ENCODE assay signal across 8 cellular contexts in the genomic region with DNA sequence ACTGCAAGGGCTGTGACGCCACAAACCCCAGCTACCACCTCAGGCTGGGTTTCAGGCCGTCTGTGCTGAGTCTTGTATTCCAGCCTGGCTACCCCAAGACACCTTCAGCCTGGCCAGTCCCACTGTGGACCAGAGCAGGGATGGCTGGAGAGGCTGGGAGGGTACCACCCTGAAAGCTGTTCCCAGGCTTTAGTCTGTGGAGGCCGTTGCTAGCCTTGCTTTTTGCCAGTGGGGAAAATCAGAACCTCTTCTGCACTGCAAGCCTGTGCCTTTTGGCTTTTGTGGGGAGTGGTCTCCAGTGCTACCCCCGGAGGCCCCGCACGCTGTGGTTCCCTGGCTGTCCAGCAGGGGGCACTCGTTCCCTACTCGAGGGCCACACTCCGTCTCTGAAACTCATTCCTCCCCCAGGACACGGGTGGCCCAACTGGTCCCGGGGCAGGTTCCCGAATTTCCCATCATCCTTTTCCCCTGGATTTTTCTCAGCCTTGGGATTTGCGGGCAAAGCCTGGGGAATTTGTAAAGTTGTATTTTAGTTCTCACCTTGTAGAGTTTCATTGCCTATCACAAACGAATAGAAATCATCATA.
DNase-seq lines count a peak whose midpoint lies in the region; ATAC-seq, FAIRE-seq and TF ChIP-seq lines count a peak whose summit lies in the region.

No MANE protein-coding gene starts in this region.

- no peak for FAIRE-seq in kidney (lab: Jason Lieb, UNC)

- H3K27me3 ChIP-seq in MM.1S (replicated peaks; ENCODE audit: insufficient read depth, low read length) = no peaks in the 10 kb centered on the region

- H2AFZ ChIP-seq in MM.1S (ENCODE audit: low read length) = no peak overlapping the region

- H4K20me1 ChIP-seq in MM.1S (ENCODE audit: insufficient read depth, low read length) = no peaks in the 10 kb centered on the region

- DNase-seq in ELF-1 (ENCODE audit: low read depth, low spot score) (peak; percentile 85), MM.1S (no peak), anterior cingulate cortex (lab: John Stamatoyannopoulos, UW) (peak in 46 of 58 donors; percentile 8 to 78 (median 42)), kidney (peak; percentile 60), SKM-1 treated with dmso at 0.1 percent for 144 hours (lab: John Stamatoyannopoulos, UW; ENCODE audit: unreplicated experiment) (no peak), NCI-H2196 (lab: John Stamatoyannopoulos, UW; ENCODE audit: unreplicated experiment) (no peak)
- DNase-seq in stimulated activated CD8-positive, alpha-beta memory T cell treated with anti-CD3 and anti-CD28 coated beads, Interleukin-7, amount 100 ng/mL, for 24 hours (ENCODE audit: low read depth) = peak; percentile 15

- no peaks in the 10 kb centered on the region for H3K9me2 ChIP-seq in MM.1S (replicated peaks; ENCODE audit: insufficient read depth, low read length)

- ATAC-seq in GM21360 (IDR thresholded peaks at IDR 0.05; ENCODE audit: unreplicated experiment) = no peak

- H3K36me3 ChIP-seq in MM.1S (replicated peaks; ENCODE audit: insufficient read depth, low read length) = no peaks in the 10 kb centered on the region
- peaks cover 0 to 5% of the 10 kb centered on the region in 2 donors for H3K36me3 ChIP-seq in kidney (ENCODE audit: control insufficient read depth in 1 of 2, insufficient read depth in 2 of 2, low read length in 2 of 2)

- no peaks in the 10 kb centered on the region for H3F3A ChIP-seq in MM.1S (ENCODE audit: insufficient read depth, low read length)

- H3K9me3 ChIP-seq in MM.1S (replicated peaks; ENCODE audit: insufficient read depth, low read length) (no peaks in the 10 kb centered on the region), kidney (ENCODE audit: control insufficient read depth in 1 of 2, low read length in 2 of 2) (no peaks in the 10 kb centered on the region)

- intact Hi-C loops in kidney (cut with DNase I) = no loop called here

- no peak overlapping the region for H3K4me2 ChIP-seq in MM.1S (ENCODE audit: low read depth, low read length)

- H3K27ac ChIP-seq in MM.1S (ENCODE audit: low read length) = no peak overlapping the region
- peak overlapping the region; percentile 9 to 51 for H3K27ac ChIP-seq in kidney (ENCODE audit: low read depth in 2 of 2, low read length in 2 of 2)

- H3K79me2 ChIP-seq in MM.1S (ENCODE audit: low read length) = no peaks in the 10 kb centered on the region

- H3K4me1 ChIP-seq in MM.1S (ENCODE audit: low read length) (no peaks in the 10 kb centered on the region), kidney (ENCODE audit: control insufficient read depth in 1 of 2, insufficient read depth in 1 of 2, low read depth in 1 of 2, low read length in 2 of 2) (peaks cover 30 to 38% of the 10 kb centered on the region in 2 donors)

- TF ChIP-seq CTCF in MM.1S (IDR thresholded peaks at IDR 0.05; ENCODE audit: low read length) (peak; percentile 58), kidney (IDR thresholded peaks at IDR 0.05; ENCODE audit: borderline replicate concordance, extremely low read depth, insufficient read depth) (peak; percentile 78)

- H3K4me3 ChIP-seq in MM.1S (ENCODE audit: low read length) = no peak overlapping the region
- no peak overlapping the region for H3K4me3 ChIP-seq in kidney (ENCODE audit: low read length in 2 of 2)

- H3K9ac ChIP-seq in MM.1S (ENCODE audit: low read length) = no peak overlapping the region
- H3K9ac ChIP-seq in kidney (ENCODE audit: low read length in 2 of 2) = no peak overlapping the region

Comparison
In these comparisons a context has a peak if more than half of its experiments do, and no peak if none do; other contexts are left out.
1. DNase-seq: peak in ELF-1 (single experiment), anterior cingulate cortex (46 of 58), kidney (single experiment) and stimulated activated CD8-positive, alpha-beta memory T cell treated with anti-CD3 and anti-CD28 coated beads, Interleukin-7, amount 100 ng/mL, for 24 hours (single experiment); none in MM.1S (single experiment), SKM-1 treated with dmso at 0.1 percent for 144 hours (single experiment) and NCI-H2196 (single experiment).